Comparison of ENCODE assay signal across 9 cellular contexts in the genomic region with DNA sequence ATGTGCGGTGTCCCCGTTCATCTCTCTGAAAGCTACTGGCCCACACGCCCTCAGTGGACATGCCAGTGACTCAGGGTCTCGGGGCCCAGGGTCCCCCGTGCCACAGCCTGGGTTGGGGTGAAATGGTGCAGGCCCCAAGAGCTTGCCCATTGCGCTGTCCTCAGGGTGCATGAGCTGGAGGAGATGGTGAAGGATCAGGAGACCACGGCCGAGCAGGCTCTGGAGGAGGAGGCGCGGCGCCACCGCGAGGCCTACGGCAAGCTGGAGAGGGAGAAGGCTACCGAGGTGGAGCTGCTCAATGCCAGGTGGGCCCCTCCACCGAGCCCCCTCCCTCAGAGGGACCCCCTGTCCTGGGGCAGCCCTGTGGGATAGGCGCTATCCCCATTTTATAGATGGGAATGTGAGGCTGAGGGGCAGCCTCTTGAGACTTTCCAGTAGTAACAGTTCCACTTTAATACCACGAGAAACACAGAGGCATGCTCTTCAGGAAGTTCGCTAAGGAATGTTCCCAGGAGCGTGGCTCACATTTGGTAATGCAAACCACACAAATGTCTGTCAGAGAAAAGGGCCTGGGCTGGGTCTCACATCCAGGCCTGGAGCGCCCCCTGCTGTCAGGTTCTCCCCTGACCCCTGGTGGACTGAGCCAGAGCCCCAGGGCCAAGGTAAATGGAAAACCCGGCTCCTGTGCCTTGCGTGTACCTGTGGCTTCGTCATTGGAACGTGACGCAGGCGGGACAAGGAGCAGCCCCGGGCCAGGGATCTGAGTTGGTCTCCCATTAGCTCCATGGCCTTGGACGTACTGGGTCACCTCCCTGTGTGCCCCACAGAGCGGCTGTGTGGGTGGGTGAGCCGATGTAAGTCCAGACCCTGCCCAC.
DNase-seq lines count a peak whose midpoint lies in the region; ATAC-seq, FAIRE-seq and TF ChIP-seq lines count a peak whose summit lies in the region.
"Had no signal": no experiment of that assay in that cellular context is flagged by ENCODE, and none has a peak within 500 bp of the region (broad histone marks: within the 10 kb centered on the region; RNA-seq: fewer than 3 reads in every experiment).

No MANE protein-coding gene starts in this region.

- peaks cover 0 to 5% (median 4%) of the 10 kb centered on the region in 3 donors for H3K4me1 ChIP-seq in esophagus squamous epithelium

- H3K36me3 ChIP-seq in esophagus squamous epithelium: peaks cover 0 to 93% (median 0%) of the 10 kb centered on the region in 3 donors

- no peaks in the 10 kb centered on the region for H3K27me3 ChIP-seq in esophagus squamous epithelium

- WGBS in esophagus squamous epithelium, 2 donors: 48 to 65% methylated on average over 10 to 16 of the region's 31 CpGs

- ATAC-seq in stimulated activated memory B cell treated with anti-CD40 and anti-IgM and Interleukin-4, amounts not matched to agents 10 μg/mL and 1 μg/mL and 100 μg/mL, for 72 hours: peak; percentile 89
- ATAC-seq in GM21737 (IDR thresholded peaks at IDR 0.05; ENCODE audit: unreplicated experiment): no peak

- no peak for TF ChIP-seq POLR2A in esophagus squamous epithelium (IDR thresholded peaks at IDR 0.05)

- TF ChIP-seq CTCF in esophagus squamous epithelium (IDR thresholded peaks at IDR 0.05) (peak; percentile 87 to 95 (median 94)), nephron (IDR thresholded peaks at IDR 0.05; ENCODE audit: unreplicated experiment in 3 of 3) (peak; percentile 63 to 88 (median 83))

- no peak overlapping the region for H3K27ac ChIP-seq in esophagus squamous epithelium

- intact Hi-C loops in esophagus squamous epithelium (cut with DNase I): loop anchor here (5.0 kb wide), 1 partner anchor 88 kb away; no protein-coding TSS in a partner anchor

- no peak overlapping the region for H3K27ac Mint-ChIP-seq in activated T-cell treated with anti-CD3 and anti-CD28 coated beads, Interleukin-2, amount 50 U/mL, for 24 hours
- H3K27ac Mint-ChIP-seq in nephron: no peak overlapping the region
- H3K27ac Mint-ChIP-seq in stimulated activated memory B cell treated with anti-CD40 and anti-IgM and Interleukin-4, amounts not matched to agents 10 μg/mL and 1 μg/mL and 100 μg/mL, for 72 hours: no peak overlapping the region
- H3K27ac Mint-ChIP-seq: dendritic cell treated with granulocyte-macrophage colony-stimulating factor and Interleukin-4, amounts not matched to agents 40 ng/mL and 50 ng/mL, for 4 days had no signal

- FAIRE-seq in RCC 7860 (lab: Jason Lieb, UNC): peak; percentile 52

- DNase-seq in D341Med (ENCODE audit: low spot score): peak; percentile 93
- peak; percentile 94 for DNase-seq in HK-2 (ENCODE audit: unreplicated experiment)
- peak; percentile 68 for DNase-seq in RCC 7860 (ENCODE audit: low spot score)
- peak; percentile 94 for DNase-seq in activated T-cell treated with anti-CD3 and anti-CD28 coated beads, Interleukin-2, amount 50 U/mL, for 24 hours
- DNase-seq in esophagus squamous epithelium (lab: John Stamatoyannopoulos, UW): peak; percentile 26

- no peaks in the 10 kb centered on the region for H3K9me3 Mint-ChIP-seq in activated T-cell treated with anti-CD3 and anti-CD28 coated beads, Interleukin-2, amount 50 U/mL, for 24 hours
- H3K9me3 Mint-ChIP-seq in nephron: no peaks in the 10 kb centered on the region
- H3K9me3 Mint-ChIP-seq in stimulated activated memory B cell treated with anti-CD40 and anti-IgM and Interleukin-4, amounts not matched to agents 10 μg/mL and 1 μg/mL and 100 μg/mL, for 72 hours: no peaks in the 10 kb centered on the region
- H3K9me3 Mint-ChIP-seq: dendritic cell treated with granulocyte-macrophage colony-stimulating factor and Interleukin-4, amounts not matched to agents 40 ng/mL and 50 ng/mL, for 4 days had no signal

- no peaks in the 10 kb centered on the region for H3K27me3 Mint-ChIP-seq in activated T-cell treated with anti-CD3 and anti-CD28 coated beads, Interleukin-2, amount 50 U/mL, for 24 hours
- H3K27me3 Mint-ChIP-seq in nephron (ENCODE audit: low read depth): peaks cover 4% of the 10 kb centered on the region
- H3K27me3 Mint-ChIP-seq in stimulated activated memory B cell treated with anti-CD40 and anti-IgM and Interleukin-4, amounts not matched to agents 10 μg/mL and 1 μg/mL and 100 μg/mL, for 72 hours: no peaks in the 10 kb centered on the region
- H3K27me3 Mint-ChIP-seq: dendritic cell treated with granulocyte-macrophage colony-stimulating factor and Interleukin-4, amounts not matched to agents 40 ng/mL and 50 ng/mL, for 4 days had no signal

- no peak overlapping the region for H3K4me3 ChIP-seq in esophagus squamous epithelium

- no peak overlapping the region for H3K4me3 Mint-ChIP-seq in activated T-cell treated with anti-CD3 and anti-CD28 coated beads, Interleukin-2, amount 50 U/mL, for 24 hours
- no peak overlapping the region for H3K4me3 Mint-ChIP-seq in nephron
- no peak overlapping the region for H3K4me3 Mint-ChIP-seq in stimulated activated memory B cell treated with anti-CD40 and anti-IgM and Interleukin-4, amounts not matched to agents 10 μg/mL and 1 μg/mL and 100 μg/mL, for 72 hours
- H3K4me3 Mint-ChIP-seq: dendritic cell treated with granulocyte-macrophage colony-stimulating factor and Interleukin-4, amounts not matched to agents 40 ng/mL and 50 ng/mL, for 4 days had no signal

- H3K9me3 ChIP-seq in esophagus squamous epithelium: no peaks in the 10 kb centered on the region

- no peaks in the 10 kb centered on the region for H3K4me1 Mint-ChIP-seq in activated T-cell treated with anti-CD3 and anti-CD28 coated beads, Interleukin-2, amount 50 U/mL, for 24 hours (ENCODE audit: low read depth)
- H3K4me1 Mint-ChIP-seq in nephron: no peaks in the 10 kb centered on the region
- H3K4me1 Mint-ChIP-seq in stimulated activated memory B cell treated with anti-CD40 and anti-IgM and Interleukin-4, amounts not matched to agents 10 μg/mL and 1 μg/mL and 100 μg/mL, for 72 hours: peaks cover 6% of the 10 kb centered on the region

- H3K36me3 Mint-ChIP-seq in activated T-cell treated with anti-CD3 and anti-CD28 coated beads, Interleukin-2, amount 50 U/mL, for 24 hours (ENCODE audit: low read depth): peaks cover 75% of the 10 kb centered on the region
- no peaks in the 10 kb centered on the region for H3K36me3 Mint-ChIP-seq in nephron (ENCODE audit: low read depth)
- peaks cover 58% of the 10 kb centered on the region for H3K36me3 Mint-ChIP-seq in stimulated activated memory B cell treated with anti-CD40 and anti-IgM and Interleukin-4, amounts not matched to agents 10 μg/mL and 1 μg/mL and 100 μg/mL, for 72 hours

Comparison
In these comparisons a context has a peak if more than half of its experiments do, and no peak if none do; other contexts are left out.
1. DNase-seq: peak in every context shown above with its lines; median percentile 94 in HK-2; 94 in activated T-cell treated with anti-CD3 and anti-CD28 coated beads, Interleukin-2, amount 50 U/mL, for 24 hours; 93 in D341Med; 68 in RCC 7860; 26 in esophagus squamous epithelium.